Comparison of ENCODE assay signal across 8 cellular contexts in genomic region chr1:223133824-223134435, GRCh38. TPM values are rescaled to one million over a fixed set of nuclear protein-coding genes. Genes with fewer than 3 reads are reported as not detected.
DNase-seq lines count a peak whose midpoint lies in the region; ATAC-seq and TF ChIP-seq lines count a peak whose summit lies in the region.

No MANE protein-coding gene starts in this region.

- intact Hi-C loops in CD4-positive, alpha-beta memory T cell (cut with micrococcal nuclease) = loop anchor here (1.0 to 5.0 kb wide), 6 partner anchors 96 to 550 kb away; partner anchors contain the start of gene SUSD4

- peak overlapping the region; percentile 13 for H3K4me3 ChIP-seq in CD4-positive, alpha-beta memory T cell (ENCODE audit: low read length in 2 of 2)
- peak overlapping the region; percentile 71 for H3K4me3 ChIP-seq in HUES48 (ENCODE audit: low read depth, low read length)
- H3K4me3 ChIP-seq in OCI-LY1 (ENCODE audit: low read depth, low read length, poor library complexity, severe bottlenecking) = no peak overlapping the region
- peak overlapping the region; percentile 26 for H3K4me3 ChIP-seq in mononuclear cell (ENCODE audit: low read length)

- H3K4me1 Mint-ChIP-seq in CD4-positive, alpha-beta memory T cell = peaks cover 7 to 23% (median 13%) of the 10 kb centered on the region in 4 donors

- H3K9me2 ChIP-seq in OCI-LY1 (ENCODE audit: low read depth, low read length) = no peaks in the 10 kb centered on the region

- POLR2A ChIA-PET in CD4-positive, alpha-beta memory T cell (lab: Charles Lee; ENCODE audit: partially characterized antibody) = interaction anchor here (0.7 to 1.6 kb wide), 7 partner anchors 10 to 230 kb away, joined by 3 to 7 read pairs (median 3); partner anchors contain the start of genes SUSD4 and TLR5

- no peaks in the 10 kb centered on the region for H3K9me3 ChIP-seq in CD4-positive, alpha-beta memory T cell (ENCODE audit: control insufficient read depth in 1 of 2, low read length in 2 of 2)
- H3K9me3 ChIP-seq in HUES48 (ENCODE audit: control insufficient read depth, insufficient read depth, low read length) (no peaks in the 10 kb centered on the region), OCI-LY1 (ENCODE audit: low read length) (no peaks in the 10 kb centered on the region), mononuclear cell (ENCODE audit: low read depth, low read length) (no peaks in the 10 kb centered on the region)

- H3K4me3 Mint-ChIP-seq in CD4-positive, alpha-beta memory T cell = peak overlapping the region; percentile 32 to 79 (median 70)

- peak; percentile 92 for TF ChIP-seq CTCF in OCI-LY1 (IDR thresholded peaks at IDR 0.05; ENCODE audit: low read length)

- no peaks in the 10 kb centered on the region for H4K20me1 ChIP-seq in OCI-LY1 (ENCODE audit: insufficient read depth, low read length)

- ATAC-seq in GM21390 (IDR thresholded peaks at IDR 0.05; ENCODE audit: unreplicated experiment) = peak; percentile 80

- no peaks in the 10 kb centered on the region for H3K36me3 Mint-ChIP-seq in CD4-positive, alpha-beta memory T cell

- no peak overlapping the region for H3K27ac ChIP-seq in CD4-positive, alpha-beta memory T cell (ENCODE audit: low read depth, low read length)
- H3K27ac ChIP-seq in HUES48 (ENCODE audit: low read depth, low read length) (peak overlapping the region; percentile 62), OCI-LY1 (ENCODE audit: low read depth, low read length, poor library complexity, severe bottlenecking) (no peak overlapping the region)

- no peaks in the 10 kb centered on the region for H3K9me3 Mint-ChIP-seq in CD4-positive, alpha-beta memory T cell

- H3F3A ChIP-seq in OCI-LY1 (ENCODE audit: insufficient read depth, low read length) = no peaks in the 10 kb centered on the region

- peak; percentile 69 to 73 (median 73) for DNase-seq in CD4-positive, alpha-beta memory T cell
- peak; percentile 90 for DNase-seq in activated CD8-positive, alpha-beta memory T cell treated with anti-CD3 and anti-CD28 coated beads, Interleukin-2, amount 50 U/mL, for 48 hours
- peak; percentile 85 for DNase-seq in epidermal melanocyte (ENCODE audit: insufficient read length, low spot score)
- DNase-seq in stimulated activated CD8-positive, alpha-beta memory T cell treated with anti-CD3 and anti-CD28 coated beads, Interleukin-2, amount 100 ng/mL, for 1 hour (ENCODE audit: low read depth in 2 of 2) = peak; percentile 41 to 72

- CTCF ChIA-PET in CD4-positive, alpha-beta memory T cell (lab: Charles Lee; ENCODE audit: partially characterized antibody) = interaction anchor here (0.7 to 11.6 kb wide), 59 partner anchors 10 to 1038 kb away, joined by 3 to 252 read pairs (median 4); partner anchors contain the start of genes AIDA, BROX, CAPN8 and FAM177B

- H3K27ac Mint-ChIP-seq in CD4-positive, alpha-beta memory T cell = no peak overlapping the region

- peaks cover 10% of the 10 kb centered on the region for H3K4me1 ChIP-seq in CD4-positive, alpha-beta memory T cell (ENCODE audit: insufficient read depth, low read length)
- peaks cover 28% of the 10 kb centered on the region for H3K4me1 ChIP-seq in HUES48 (ENCODE audit: control insufficient read depth, insufficient read depth, low read length)
- no peaks in the 10 kb centered on the region for H3K4me1 ChIP-seq in OCI-LY1 (ENCODE audit: insufficient read depth, low read length, severe bottlenecking)
- H3K4me1 ChIP-seq in mononuclear cell (ENCODE audit: insufficient read depth, low read length) = peaks cover 69% of the 10 kb centered on the region

- peak overlapping the region; percentile 39; the same call in 1 of the 2 replicates for H3K4me2 ChIP-seq in OCI-LY1 (ENCODE audit: low read length)

- H3K36me3 ChIP-seq in CD4-positive, alpha-beta memory T cell (ENCODE audit: insufficient read depth, low read length) = no peaks in the 10 kb centered on the region
- no peaks in the 10 kb centered on the region for H3K36me3 ChIP-seq in HUES48 (ENCODE audit: control insufficient read depth, insufficient read depth, low read length)
- H3K36me3 ChIP-seq in OCI-LY1 (ENCODE audit: insufficient read depth, low read length) = no peaks in the 10 kb centered on the region

- H3K27me3 ChIP-seq in CD4-positive, alpha-beta memory T cell (ENCODE audit: insufficient read depth, low read length) = peaks cover 4% of the 10 kb centered on the region
- H3K27me3 ChIP-seq in HUES48 (ENCODE audit: control insufficient read depth, insufficient read depth, low read length) (peaks cover 47% of the 10 kb centered on the region), OCI-LY1 (ENCODE audit: insufficient read depth, low read length) (no peaks in the 10 kb centered on the region), mononuclear cell (ENCODE audit: insufficient read depth, low read length) (peaks cover 16% of the 10 kb centered on the region)

- no peak overlapping the region for H2AFZ ChIP-seq in OCI-LY1 (ENCODE audit: low read length)

- H3K9ac ChIP-seq in HUES48 (ENCODE audit: low read depth, low read length) (no peak overlapping the region), OCI-LY1 (ENCODE audit: low read length) (no peak overlapping the region)

- peaks cover 9 to 14% of the 10 kb centered on the region in 2 donors for H3K27me3 Mint-ChIP-seq in CD4-positive, alpha-beta memory T cell

- H3K79me2 ChIP-seq in OCI-LY1 (ENCODE audit: insufficient read depth, low read length) = no peaks in the 10 kb centered on the region

RNA-seq across cellular contexts. Expression of gene TLR5, which starts 9.1 kb away (rescaled TPM):
- 1 to 10 TPM; 5.9 to 7.1 TPM for total RNA-seq in CD4-positive, alpha-beta memory T cell
- polyA plus RNA-seq in CD4-positive, alpha-beta memory T cell = 1 to 10 TPM; 1.4 to 2.9 TPM
- 6.6 TPM for total RNA-seq in mononuclear cell
